In genomic region chr21:41678944-41679343, GRCh38 we compare ENCODE assay signal across 8 cellular contexts.
DNase-seq lines count a peak whose midpoint lies in the region; ATAC-seq and TF ChIP-seq lines count a peak whose summit lies in the region.

No MANE protein-coding gene starts in this region.

- POLR2A ChIA-PET in activated CD4-positive, alpha-beta memory T cell treated with anti-CD3 and anti-CD28 coated beads for 36 hours (lab: Charles Lee) = no interaction called here
- POLR2A ChIA-PET in activated CD4-positive, alpha-beta memory T cell treated with anti-CD3 and anti-CD28 coated beads, Interleukin-2, amount 10 ng/mL, durations not matched to agents 7 days and 5 days (lab: Charles Lee) = no interaction called here

- no peak for TF ChIP-seq CTCF in gastrocnemius medialis (IDR thresholded peaks at IDR 0.05 in 4 of 5, conservative IDR thresholded peaks at IDR 0.05 in 1 of 5)

- H3K9me3 ChIP-seq in iPS DF 6.9 (ENCODE audit: control insufficient read depth, insufficient read depth, low read length) (no peaks in the 10 kb centered on the region), gastrocnemius medialis (no peaks in the 10 kb centered on the region)

- H3K27me3 Mint-ChIP-seq in activated CD4-positive, alpha-beta memory T cell treated with anti-CD3 and anti-CD28 coated beads for 36 hours = peaks cover 17% of the 10 kb centered on the region
- H3K27me3 Mint-ChIP-seq in activated CD4-positive, alpha-beta memory T cell treated with anti-CD3 and anti-CD28 coated beads, Interleukin-2, amount 10 ng/mL, durations not matched to agents 7 days and 5 days = peaks cover 8% of the 10 kb centered on the region
- peaks cover 38% of the 10 kb centered on the region for H3K27me3 Mint-ChIP-seq in activated T-cell treated with anti-CD3 and anti-CD28 coated beads, Interleukin-2, amount 50 U/mL, for 4 hours (ENCODE audit: low read depth)

- H3K4me1 ChIP-seq in iPS DF 6.9 (ENCODE audit: control insufficient read depth, insufficient read depth, low read length) (peaks cover 7% of the 10 kb centered on the region), gastrocnemius medialis (no peaks in the 10 kb centered on the region)

- no peak for TF ChIP-seq POLR2A in gastrocnemius medialis (IDR thresholded peaks at IDR 0.05)

- ATAC-seq in gastrocnemius medialis (peak; percentile 89 to 91), HG02840 (IDR thresholded peaks at IDR 0.05; ENCODE audit: low FRiP score, unreplicated experiment) (no peak)
- no peak for ATAC-seq in activated T-cell treated with anti-CD3 and anti-CD28 coated beads, Interleukin-2, amount 50 U/mL, for 4 hours

- DNase-seq in activated CD4-positive, alpha-beta memory T cell treated with anti-CD3 and anti-CD28 coated beads for 36 hours = peak; percentile 23
- DNase-seq in activated CD4-positive, alpha-beta memory T cell treated with anti-CD3 and anti-CD28 coated beads, Interleukin-2, amount 10 ng/mL, durations not matched to agents 7 days and 5 days = no peak
- peak; percentile 93 to 97 for DNase-seq in NCI-H526 (lab: John Stamatoyannopoulos, UW)
- DNase-seq in T47D (ENCODE audit: low read depth in 1 of 2, low spot score in 1 of 2) = peak; percentile 77 to 100
- peak; percentile 96 for DNase-seq in iPS DF 6.9 (ENCODE audit: low read depth, low spot score)
- peak; percentile 60 to 77 for DNase-seq in gastrocnemius medialis
- DNase-seq in activated T-cell treated with anti-CD3 and anti-CD28 coated beads, Interleukin-2, amount 50 U/mL, for 4 hours = no peak

- CTCF ChIA-PET in activated CD4-positive, alpha-beta memory T cell treated with anti-CD3 and anti-CD28 coated beads for 36 hours (lab: Charles Lee) = no interaction called here
- CTCF ChIA-PET in activated CD4-positive, alpha-beta memory T cell treated with anti-CD3 and anti-CD28 coated beads, Interleukin-2, amount 10 ng/mL, durations not matched to agents 7 days and 5 days (lab: Charles Lee) = no interaction called here

- H3K27me3 ChIP-seq in iPS DF 6.9 (ENCODE audit: control insufficient read depth, insufficient read depth, low read length) (no peaks in the 10 kb centered on the region), gastrocnemius medialis (peaks cover 0 to 5% (median 0%) of the 10 kb centered on the region in 3 donors)

- no peaks in the 10 kb centered on the region for H3K36me3 Mint-ChIP-seq in activated CD4-positive, alpha-beta memory T cell treated with anti-CD3 and anti-CD28 coated beads for 36 hours
- H3K36me3 Mint-ChIP-seq in activated CD4-positive, alpha-beta memory T cell treated with anti-CD3 and anti-CD28 coated beads, Interleukin-2, amount 10 ng/mL, durations not matched to agents 7 days and 5 days (ENCODE audit: low read depth) = no peaks in the 10 kb centered on the region
- H3K36me3 Mint-ChIP-seq in activated T-cell treated with anti-CD3 and anti-CD28 coated beads, Interleukin-2, amount 50 U/mL, for 4 hours (ENCODE audit: insufficient read depth) = no peaks in the 10 kb centered on the region

- in situ Hi-C loops in T47D (cut with HindIII; ENCODE audit: low pct_unique_long_range_greater_than_20kb, low sequenced_read_pairs) (no loop called here), gastrocnemius medialis (cut with MboI; ENCODE audit: low sequenced_read_pairs in 4 of 4) (no loop called here)

- H3K4me3 ChIP-seq in iPS DF 6.9 (ENCODE audit: low read length) = no peak overlapping the region
- no peak overlapping the region for H3K4me3 ChIP-seq in gastrocnemius medialis

- no peak overlapping the region for H3K27ac ChIP-seq in iPS DF 6.9 (ENCODE audit: low read length)
- no peak overlapping the region for H3K27ac ChIP-seq in gastrocnemius medialis

- H3K36me3 ChIP-seq in iPS DF 6.9 (ENCODE audit: control insufficient read depth, insufficient read depth, low read length) (no peaks in the 10 kb centered on the region), gastrocnemius medialis (no peaks in the 10 kb centered on the region)

- no peaks in the 10 kb centered on the region for H3K4me1 Mint-ChIP-seq in activated CD4-positive, alpha-beta memory T cell treated with anti-CD3 and anti-CD28 coated beads for 36 hours (ENCODE audit: low read depth)
- H3K4me1 Mint-ChIP-seq in activated CD4-positive, alpha-beta memory T cell treated with anti-CD3 and anti-CD28 coated beads, Interleukin-2, amount 10 ng/mL, durations not matched to agents 7 days and 5 days = no peaks in the 10 kb centered on the region
- no peaks in the 10 kb centered on the region for H3K4me1 Mint-ChIP-seq in activated T-cell treated with anti-CD3 and anti-CD28 coated beads, Interleukin-2, amount 50 U/mL, for 4 hours (ENCODE audit: low read depth)

- no CpG with 5 or more reads among the region's 12 CpGs for WGBS in iPS DF 6.9 (ENCODE audit: insufficient coverage, insufficient read length)

- H3K27ac Mint-ChIP-seq in activated CD4-positive, alpha-beta memory T cell treated with anti-CD3 and anti-CD28 coated beads for 36 hours = no peak overlapping the region
- H3K27ac Mint-ChIP-seq in activated CD4-positive, alpha-beta memory T cell treated with anti-CD3 and anti-CD28 coated beads, Interleukin-2, amount 10 ng/mL, durations not matched to agents 7 days and 5 days = no peak overlapping the region

- H3K4me3 Mint-ChIP-seq in activated CD4-positive, alpha-beta memory T cell treated with anti-CD3 and anti-CD28 coated beads for 36 hours = no peak overlapping the region
- no peak overlapping the region for H3K4me3 Mint-ChIP-seq in activated CD4-positive, alpha-beta memory T cell treated with anti-CD3 and anti-CD28 coated beads, Interleukin-2, amount 10 ng/mL, durations not matched to agents 7 days and 5 days
- H3K4me3 Mint-ChIP-seq in activated T-cell treated with anti-CD3 and anti-CD28 coated beads, Interleukin-2, amount 50 U/mL, for 4 hours = no peak overlapping the region

- intact Hi-C loops in activated CD4-positive, alpha-beta memory T cell treated with anti-CD3 and anti-CD28 coated beads for 36 hours (cut with micrococcal nuclease) = no loop called here
- intact Hi-C loops in gastrocnemius medialis (cut with DNase I; ENCODE audit: low total_unique reads) = no loop called here

- no peaks in the 10 kb centered on the region for H3K9me3 Mint-ChIP-seq in activated CD4-positive, alpha-beta memory T cell treated with anti-CD3 and anti-CD28 coated beads for 36 hours
- H3K9me3 Mint-ChIP-seq in activated CD4-positive, alpha-beta memory T cell treated with anti-CD3 and anti-CD28 coated beads, Interleukin-2, amount 10 ng/mL, durations not matched to agents 7 days and 5 days = no peaks in the 10 kb centered on the region
- H3K9me3 Mint-ChIP-seq in activated T-cell treated with anti-CD3 and anti-CD28 coated beads, Interleukin-2, amount 50 U/mL, for 4 hours = no peaks in the 10 kb centered on the region

Comparison
In these comparisons a context has a peak if more than half of its experiments do, and no peak if none do; other contexts are left out.
1. DNase-seq: peak in activated CD4-positive, alpha-beta memory T cell treated with anti-CD3 and anti-CD28 coated beads for 36 hours (single experiment), NCI-H526 (2 of 2), T47D (2 of 2), iPS DF 6.9 (single experiment) and gastrocnemius medialis (2 of 2); none in activated CD4-positive, alpha-beta memory T cell treated with anti-CD3 and anti-CD28 coated beads, Interleukin-2, amount 10 ng/mL, durations not matched to agents 7 days and 5 days (single experiment) and activated T-cell treated with anti-CD3 and anti-CD28 coated beads, Interleukin-2, amount 50 U/mL, for 4 hours (single experiment).
2. ATAC-seq: peak in gastrocnemius medialis (2 of 2); none in HG02840 (single experiment) and activated T-cell treated with anti-CD3 and anti-CD28 coated beads, Interleukin-2, amount 50 U/mL, for 4 hours (0 of 2).